ENCODE assay signal across 1 cellular context in genomic region chr11:46616551-46617450, GRCh38.
A peak's percentile ranks its signal among the peaks of the same experiment; 100 is the strongest.
TF ChIP-seq lines count a peak whose summit lies in the region.

TSS of gene HARBI1 (minus strand) at chr11:46617227. CDS start at chr11:46616237, 990 bp downstream.

TF ChIP-seq in K562, 482 proteins besides CTCF, POLR2A, EP300 and RAD21 (continued from another document and continues in another):
- no peak for TF ChIP-seq ZNF449 (CRISPR knock-in tag; IDR thresholded peaks at IDR 0.05)
- TF ChIP-seq ETV6 (IDR thresholded peaks at IDR 0.05; ENCODE audit: borderline replicate concordance in 1 of 2, low read depth in 2 of 2, low read length in 1 of 2): no peak
- no peak for TF ChIP-seq ETV6 (CRISPR knock-in tag; IDR thresholded peaks at IDR 0.05; ENCODE audit: borderline replicate concordance)
- TF ChIP-seq ZNF134 (CRISPR knock-in tag; conservative IDR thresholded peaks at IDR 0.05): no peak
- TF ChIP-seq PTBP1 (IDR thresholded peaks at IDR 0.05; ENCODE audit: low read depth, low read length): no peak
- TF ChIP-seq ZNF639 (CRISPR knock-in tag; conservative IDR thresholded peaks at IDR 0.05 in 1 of 2, IDR thresholded peaks at IDR 0.05 in 1 of 2): no peak; a peak in 1 of 4 replicates
- no peak for TF ChIP-seq ZNF232 (CRISPR knock-in tag; IDR thresholded peaks at IDR 0.05)
- no peak for TF ChIP-seq ZNF780A (CRISPR knock-in tag; IDR thresholded peaks at IDR 0.05)
- no peak for TF ChIP-seq JUNB (CRISPR knock-in tag; conservative IDR thresholded peaks at IDR 0.05)
- no peak for TF ChIP-seq ATF4 (CRISPR knock-in tag; IDR thresholded peaks at IDR 0.05)
- peak; percentile 93; the same call in 1 of the 2 replicates for TF ChIP-seq BRD4 (IDR thresholded peaks at IDR 0.05)
- no peak for TF ChIP-seq MCM7 (IDR thresholded peaks at IDR 0.05)
- TF ChIP-seq POLR2AphosphoS5 (IDR thresholded peaks at IDR 0.05; ENCODE audit: control insufficient read depth, insufficient read depth, low read depth, low read length): peak; percentile 40; the same call in 1 of the 2 replicates
- no peak for TF ChIP-seq RBM22 (IDR thresholded peaks at IDR 0.05; ENCODE audit: low read depth, low read length, poor library complexity, severe bottlenecking)
- TF ChIP-seq COPS2 (conservative IDR thresholded peaks at IDR 0.05): no peak
- no peak for TF ChIP-seq EZH2 (IDR thresholded peaks at IDR 0.05; ENCODE audit: borderline replicate concordance, low read depth, low read length)
- TF ChIP-seq USF1 (CRISPR knock-in tag; IDR thresholded peaks at IDR 0.05): no peak
- TF ChIP-seq ZBTB1 (CRISPR knock-in tag; IDR thresholded peaks at IDR 0.05; ENCODE audit: borderline replicate concordance, low read depth): peak; percentile 49; the same call in 1 of the 2 replicates
- no peak for TF ChIP-seq BACH1 (tag; IDR thresholded peaks at IDR 0.05)
- no peak for TF ChIP-seq SRSF9 (IDR thresholded peaks at IDR 0.05; ENCODE audit: borderline replicate concordance, low read depth, low read length)
- TF ChIP-seq ILF3 (IDR thresholded peaks at IDR 0.05; ENCODE audit: borderline replicate concordance): no peak
- no peak for TF ChIP-seq NR2F6 (CRISPR knock-in tag; IDR thresholded peaks at IDR 0.05)
- TF ChIP-seq NFE2 (IDR thresholded peaks at IDR 0.05; ENCODE audit: low read depth): no peak
- no peak for TF ChIP-seq SMC3 (conservative IDR thresholded peaks at IDR 0.05; ENCODE audit: insufficient read depth, low read depth, low read length)
- TF ChIP-seq RBM17 (IDR thresholded peaks at IDR 0.05; ENCODE audit: borderline replicate concordance, low read depth, low read length): no peak
- TF ChIP-seq ZNF217 (CRISPR knock-in tag; IDR thresholded peaks at IDR 0.05): no peak
- no peak for TF ChIP-seq HDAC8 (tag; IDR thresholded peaks at IDR 0.05)
- no peak for TF ChIP-seq ZNF184 (CRISPR knock-in tag; IDR thresholded peaks at IDR 0.05)
- peak in 1 of 3 experiments; percentile 32 for TF ChIP-seq YY1 (IDR thresholded peaks at IDR 0.05; ENCODE audit: borderline replicate concordance in 1 of 3, control insufficient read depth in 1 of 3, extremely low read depth in 1 of 3, insufficient read depth in 3 of 3, insufficient read length in 1 of 3, insufficient replicate concordance in 2 of 3, low read depth in 1 of 3, low read length in 2 of 3)
- TF ChIP-seq HNRNPLL (IDR thresholded peaks at IDR 0.05; ENCODE audit: low read depth, low read length, poor library complexity, severe bottlenecking): peak; percentile 55
- peak; percentile 80 for TF ChIP-seq CREB1 (IDR thresholded peaks at IDR 0.05)
- TF ChIP-seq CREB1 (CRISPR knock-in tag; IDR thresholded peaks at IDR 0.05): peak; percentile 83
- no peak for TF ChIP-seq CREB5 (CRISPR knock-in tag; IDR thresholded peaks at IDR 0.05)
- TF ChIP-seq ZNF586 (CRISPR knock-in tag; conservative IDR thresholded peaks at IDR 0.05): no peak
- no peak for TF ChIP-seq PRMT5 (CRISPR knock-in tag; IDR thresholded peaks at IDR 0.05)
- TF ChIP-seq ZNF57 (CRISPR knock-in tag; IDR thresholded peaks at IDR 0.05): no peak
- no peak for TF ChIP-seq HES1 (IDR thresholded peaks at IDR 0.05; ENCODE audit: low read depth)
- no peak for TF ChIP-seq NFIX (CRISPR knock-in tag; IDR thresholded peaks at IDR 0.05; ENCODE audit: low read depth)
- TF ChIP-seq IRF2 (CRISPR knock-in tag; IDR thresholded peaks at IDR 0.05): no peak
- no peak for TF ChIP-seq MAFG (tag; conservative IDR thresholded peaks at IDR 0.05)
- TF ChIP-seq PKNOX1 (IDR thresholded peaks at IDR 0.05): no peak
- TF ChIP-seq ZKSCAN1 (IDR thresholded peaks at IDR 0.05; ENCODE audit: low read depth, low read length): no peak
- 0 out of 2 replicates have a peak, but pooled peaks have one; percentile 50 for TF ChIP-seq ATF2 (CRISPR knock-in tag; IDR thresholded peaks at IDR 0.05)
- no peak for TF ChIP-seq SETDB1 (IDR thresholded peaks at IDR 0.05; ENCODE audit: low read length)
- no peak for TF ChIP-seq SIRT6 (IDR thresholded peaks at IDR 0.05; ENCODE audit: low read depth, low read length)
- no peak for TF ChIP-seq NBN (IDR thresholded peaks at IDR 0.05; ENCODE audit: low read depth)
- TF ChIP-seq ZNF12 (CRISPR knock-in tag; IDR thresholded peaks at IDR 0.05): no peak
- no peak for TF ChIP-seq MTF1 (CRISPR knock-in tag; IDR thresholded peaks at IDR 0.05; ENCODE audit: borderline replicate concordance)
- TF ChIP-seq PURB (CRISPR knock-in tag; IDR thresholded peaks at IDR 0.05; ENCODE audit: low read depth): no peak
- TF ChIP-seq MLX (CRISPR knock-in tag; conservative IDR thresholded peaks at IDR 0.05): no peak
- TF ChIP-seq NCOA1 (IDR thresholded peaks at IDR 0.05; ENCODE audit: low read depth): no peak
- TF ChIP-seq MEF2A (IDR thresholded peaks at IDR 0.05; ENCODE audit: control insufficient read depth, low read depth, low read length): no peak
- TF ChIP-seq FOXK2 (conservative IDR thresholded peaks at IDR 0.05 in 1 of 2, IDR thresholded peaks at IDR 0.05 in 1 of 2; ENCODE audit: low read depth in 2 of 2): no peak
- no peak for TF ChIP-seq ESRRB (CRISPR knock-in tag; IDR thresholded peaks at IDR 0.05; ENCODE audit: borderline replicate concordance)
- no peak for TF ChIP-seq PPARD (CRISPR knock-in tag; IDR thresholded peaks at IDR 0.05)
- no peak for TF ChIP-seq TSHZ1 (CRISPR knock-in tag; IDR thresholded peaks at IDR 0.05)
- TF ChIP-seq NR4A1 (CRISPR knock-in tag; IDR thresholded peaks at IDR 0.05): no peak
- no peak for TF ChIP-seq NR4A1 (tag; IDR thresholded peaks at IDR 0.05)
- peak; percentile 82 for TF ChIP-seq ELF2 (CRISPR knock-in tag; IDR thresholded peaks at IDR 0.05)
- TF ChIP-seq ILK (tag; IDR thresholded peaks at IDR 0.05; ENCODE audit: borderline replicate concordance, low read depth): no peak
